11 cellular contexts compared by ENCODE assay signal in the genomic region with DNA sequence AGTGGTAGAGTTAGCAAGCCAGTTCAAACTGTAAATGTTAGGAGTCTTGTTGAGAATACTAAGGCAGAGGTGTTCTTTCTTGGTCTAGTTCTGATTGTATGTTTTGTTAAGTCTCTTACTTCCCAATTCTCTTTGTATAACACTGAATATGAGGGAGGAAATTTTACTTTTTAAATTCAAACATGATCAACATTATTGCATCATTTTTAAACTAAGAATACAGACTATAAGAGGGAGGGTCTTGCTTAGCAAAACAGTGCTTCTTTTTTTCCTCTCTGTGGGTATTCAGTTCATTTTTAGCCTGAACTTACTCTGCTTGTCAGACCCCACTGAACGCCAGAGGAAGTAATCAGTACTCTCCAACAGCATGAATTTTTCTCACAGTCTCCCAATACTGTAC.
"Had no signal": no experiment of that assay in that cellular context is flagged by ENCODE, and none has a peak within 500 bp of the region (broad histone marks: within the 10 kb centered on the region; RNA-seq: fewer than 3 reads in every experiment).

No MANE protein-coding gene starts in this region.

- H2AFZ ChIP-seq: GM23248, GM23338 had no signal

- H3K27ac ChIP-seq: GM23248 had no signal

- H3K9me3 ChIP-seq: HAP-1 had no signal

- DNase-seq: GM23248, GOT3, H7, H9, HCEC 1CT, HFFc6 had no signal

- H3K4me3 ChIP-seq: GM23248, GM23338, HAP-1 had no signal

- H3K36me3 ChIP-seq: HAP-1 had no signal

- H3K9ac ChIP-seq: GM23248 had no signal

- H3K4me2 ChIP-seq: GM23338 had no signal

- FAIRE-seq: H1, H54 had no signal

- H3K4me1 ChIP-seq: HAP-1 had no signal

- ATAC-seq: GM23338, HCT116 had no signal
